ENCODE assay signal across 1 cellular context in the genomic region with DNA sequence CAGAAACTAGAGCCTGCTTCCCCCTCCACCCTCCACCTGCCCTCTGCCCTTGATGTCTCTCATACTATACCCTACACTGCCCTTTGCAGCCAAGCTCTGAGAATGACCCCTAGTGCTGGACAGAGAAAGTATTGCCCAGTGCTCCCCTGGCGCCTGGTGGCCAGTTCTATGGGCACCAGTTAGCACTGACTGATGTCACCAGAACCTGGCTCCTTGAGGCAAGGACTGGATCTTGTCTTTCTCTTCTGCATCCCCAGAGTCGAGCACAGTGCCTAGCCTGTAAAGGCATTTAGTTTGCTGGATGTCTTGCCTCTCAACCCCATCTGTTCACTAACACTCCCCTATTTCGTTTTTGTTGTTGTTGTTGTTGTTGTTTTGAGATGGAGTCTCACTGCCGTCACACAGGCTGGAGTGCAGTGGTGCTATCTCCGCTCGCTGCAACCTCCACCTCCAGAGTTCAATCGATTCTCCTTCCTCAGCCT.
TF ChIP-seq lines count a peak whose summit lies in the region.

No MANE protein-coding gene starts in this region.

TF ChIP-seq in WTC11, 78 proteins besides CTCF, POLR2A, EP300 and RAD21 (continued from another document):
- TF ChIP-seq, protein P1, sequence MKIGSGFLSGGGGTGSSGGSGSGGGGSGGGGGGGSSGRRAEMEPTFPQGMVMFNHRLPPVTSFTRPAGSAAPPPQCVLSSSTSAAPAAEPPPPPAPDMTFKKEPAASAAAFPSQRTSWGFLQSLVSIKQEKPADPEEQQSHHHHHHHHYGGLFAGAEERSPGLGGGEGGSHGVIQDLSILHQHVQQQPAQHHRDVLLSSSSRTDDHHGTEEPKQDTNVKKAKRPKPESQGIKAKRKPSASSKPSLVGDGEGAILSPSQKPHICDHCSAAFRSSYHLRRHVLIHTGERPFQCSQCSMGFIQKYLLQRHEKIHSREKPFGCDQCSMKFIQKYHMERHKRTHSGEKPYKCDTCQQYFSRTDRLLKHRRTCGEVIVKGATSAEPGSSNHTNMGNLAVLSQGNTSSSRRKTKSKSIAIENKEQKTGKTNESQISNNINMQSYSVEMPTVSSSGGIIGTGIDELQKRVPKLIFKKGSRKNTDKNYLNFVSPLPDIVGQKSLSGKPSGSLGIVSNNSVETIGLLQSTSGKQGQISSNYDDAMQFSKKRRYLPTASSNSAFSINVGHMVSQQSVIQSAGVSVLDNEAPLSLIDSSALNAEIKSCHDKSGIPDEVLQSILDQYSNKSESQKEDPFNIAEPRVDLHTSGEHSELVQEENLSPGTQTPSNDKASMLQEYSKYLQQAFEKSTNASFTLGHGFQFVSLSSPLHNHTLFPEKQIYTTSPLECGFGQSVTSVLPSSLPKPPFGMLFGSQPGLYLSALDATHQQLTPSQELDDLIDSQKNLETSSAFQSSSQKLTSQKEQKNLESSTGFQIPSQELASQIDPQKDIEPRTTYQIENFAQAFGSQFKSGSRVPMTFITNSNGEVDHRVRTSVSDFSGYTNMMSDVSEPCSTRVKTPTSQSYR (CRISPR knock-in tag; IDR thresholded peaks at IDR 0.05): no peak
- no peak for TF ChIP-seq FOXK1 (CRISPR knock-in tag; IDR thresholded peaks at IDR 0.05)
